ENCODE assay signal across 18 cellular contexts in genomic region chr17:63653018-63653417, GRCh38. TPM values are rescaled to one million over a fixed set of nuclear protein-coding genes. Genes with fewer than 3 reads are reported as not detected.
DNase-seq lines count a peak whose midpoint lies in the region; ATAC-seq and TF ChIP-seq lines count a peak whose summit lies in the region.
"Had no signal": no experiment of that assay in that cellular context is flagged by ENCODE, and none has a peak within 500 bp of the region (broad histone marks: within the 10 kb centered on the region; RNA-seq: fewer than 3 reads in every experiment).

No MANE protein-coding gene starts in this region.

- ATAC-seq in Right ventricle myocardium superior (ENCODE audit: poor library complexity) = peak; percentile 68
- ATAC-seq in left colon = peak; percentile 52
- ATAC-seq in GM21447 (IDR thresholded peaks at IDR 0.05; ENCODE audit: unreplicated experiment) = no peak
- ATAC-seq: HepG2, Panc1 had no signal

- in situ Hi-C loops in G401 (cut with HindIII; ENCODE audit: low sequenced_read_pairs) = no loop called here

- H3K9me3 ChIP-seq in left ventricle myocardium inferior (replicated peaks) (no peaks in the 10 kb centered on the region), sigmoid colon (no peaks in the 10 kb centered on the region)
- H3K9me3 ChIP-seq: BLaER1 treated with 17β-estradiol and CSF1 and Interleukin-3, amounts not matched to agents 10 nM and 100 nM had no signal

- intact Hi-C loops in Right ventricle myocardium superior (cut with DNase I) (no loop called here), left ventricle myocardium inferior (cut with micrococcal nuclease) (no loop called here), left colon (cut with DNase I, micrococcal nuclease) (no loop called here), sigmoid colon (cut with DNase I) (no loop called here), dorsolateral prefrontal cortex (cut with DNase I) (no loop called here)

- H3K27ac ChIP-seq in left ventricle myocardium inferior (replicated peaks) (no peak overlapping the region), sigmoid colon (peak overlapping the region in 3 of 4 donors; percentile 11 to 49 (median 14)), dorsolateral prefrontal cortex (peak overlapping the region in 2 of 59 donors; percentile 24 to 26)
- H3K27ac ChIP-seq: BLaER1 treated with 17β-estradiol and CSF1 and Interleukin-3, amounts not matched to agents 10 nM and 100 nM; KMS-11 had no signal

- WGBS in sigmoid colon, 2 donors = 8 to 46% methylated on average over 2 of the region's 2 CpGs

- TF ChIP-seq POLR2A in sigmoid colon (IDR thresholded peaks at IDR 0.05) = no peak

- H3K27me3 ChIP-seq in left ventricle myocardium inferior (ENCODE audit: low read depth) = no peaks in the 10 kb centered on the region
- no peaks in the 10 kb centered on the region for H3K27me3 ChIP-seq in sigmoid colon
- no peaks in the 10 kb centered on the region for H3K27me3 ChIP-seq in dorsolateral prefrontal cortex
- H3K27me3 ChIP-seq: BLaER1 treated with 17β-estradiol and CSF1 and Interleukin-3, amounts not matched to agents 10 nM and 100 nM had no signal

- H3K36me3 ChIP-seq in left ventricle myocardium inferior (peaks cover 54% of the 10 kb centered on the region), sigmoid colon (peaks cover 0 to 56% (median 5%) of the 10 kb centered on the region in 4 donors)

- TF ChIP-seq CTCF in left ventricle myocardium inferior (IDR thresholded peaks at IDR 0.05; ENCODE audit: borderline replicate concordance) (no peak), sigmoid colon (IDR thresholded peaks at IDR 0.05) (no peak), dorsolateral prefrontal cortex (IDR thresholded peaks at IDR 0.05 in 54 of 56, conservative IDR thresholded peaks at IDR 0.05 in 2 of 56; ENCODE audit: low read depth in 1 of 56, partially characterized antibody in 56 of 56) (no peak)

- DNase-seq in Right ventricle myocardium superior = no peak
- DNase-seq in left ventricle myocardium inferior = no peak
- DNase-seq in astrocyte of the hippocampus (ENCODE audit: low read depth, low spot score) = peak; percentile 62
- DNase-seq in left colon = no peak
- no peak for DNase-seq in sigmoid colon
- DNase-seq in dorsolateral prefrontal cortex = no peak
- DNase-seq in G401 (ENCODE audit: low spot score) = no peak
- DNase-seq: GF-D8, NCI-H1048, NCI-H146, NCI-H2081, NCI-H510A treated with DMSO at 0.1 percent for 48 hours, SHP77 had no signal

- H3K4me3 ChIP-seq in left ventricle myocardium inferior (no peak overlapping the region), sigmoid colon (no peak overlapping the region), dorsolateral prefrontal cortex (no peak overlapping the region)
- H3K4me3 ChIP-seq: BLaER1 treated with 17β-estradiol and CSF1 and Interleukin-3, amounts not matched to agents 10 nM and 100 nM had no signal

- TF ChIP-seq EP300 in sigmoid colon (IDR thresholded peaks at IDR 0.05) = no peak

- H3K4me1 ChIP-seq in left ventricle myocardium inferior (peaks cover 7% of the 10 kb centered on the region), sigmoid colon (peaks cover 0 to 19% (median 16%) of the 10 kb centered on the region in 4 donors)

RNA-seq across cellular contexts. Expression of gene MAP3K3, which starts 30.8 kb away (rescaled TPM):
- 31.3 TPM for total RNA-seq in Right ventricle myocardium superior
- 41.3 TPM for total RNA-seq in left ventricle myocardium inferior
- 10 to 100 TPM; 12.8 to 16.1 TPM for total RNA-seq in left colon
- 10 to 100 TPM; 51.5 to 68.7 (median 59.8) TPM for total RNA-seq in sigmoid colon
- polyA plus RNA-seq in sigmoid colon = 10 to 100 TPM in 1 of 3 donors, 1 to 10 TPM in 2; 4.4 to 18.8 (median 8.4) TPM
- 10 to 100 TPM; 24.2 to 55.3 (median 37.6) TPM for total RNA-seq in dorsolateral prefrontal cortex
- 9.1 and 13.8 TPM in 2 replicates for total RNA-seq in G401 (2014; rRNA removed; shearing (Covaris generic))

RNA-seq across cellular contexts. Expression of gene LIMD2, which starts 46.9 kb away (rescaled TPM):
- total RNA-seq in Right ventricle myocardium superior = 2.4 TPM
- 2.7 TPM for total RNA-seq in left ventricle myocardium inferior
- total RNA-seq in left colon = 1 to 10 TPM; 3.7 to 8.5 TPM
- 10 to 100 TPM in 1 of 4 donors, 1 to 10 TPM in 3; 3.0 to 16.8 (median 8.5) TPM for total RNA-seq in sigmoid colon
- polyA plus RNA-seq in sigmoid colon = 100 to 1,000 TPM in 1 of 3 donors, 1 to 10 TPM in 2; 3.5 to 119 (median 3.6) TPM
- total RNA-seq in dorsolateral prefrontal cortex = 10 to 100 TPM; 12.5 to 37.7 (median 23.8) TPM
- total RNA-seq in G401 (2014; rRNA removed; shearing (Covaris generic)) = 51.6 and 72.5 TPM in 2 replicates

RNA-seq across cellular contexts. Expression of gene TACO1, which starts 52.3 kb away (rescaled TPM):
- total RNA-seq in Right ventricle myocardium superior (43.1 TPM), left ventricle myocardium inferior (44.7 TPM), left colon (10 to 100 TPM; 36.0 to 39.6 TPM), sigmoid colon (10 to 100 TPM; 11.2 to 19.9 (median 14.3) TPM), dorsolateral prefrontal cortex (10 to 100 TPM; 11.2 to 27.0 (median 20.5) TPM)
- polyA plus RNA-seq in sigmoid colon = 10 to 100 TPM; 28.1 to 50.9 (median 34.2) TPM
- 63.9 and 64.6 TPM in 2 replicates for total RNA-seq in G401 (2014; rRNA removed; shearing (Covaris generic))
